15 cellular contexts compared by ENCODE assay signal in genomic region chr2:239229545-239230279, GRCh38.
DNase-seq lines count a peak whose midpoint lies in the region; ATAC-seq and TF ChIP-seq lines count a peak whose summit lies in the region.
"Had no signal": no experiment of that assay in that cellular context is flagged by ENCODE, and none has a peak within 500 bp of the region (broad histone marks: within the 10 kb centered on the region; RNA-seq: fewer than 3 reads in every experiment).

No MANE protein-coding gene starts in this region.

- no peak overlapping the region for H2BK15ac ChIP-seq in neuronal stem cell (ENCODE audit: low read length)

- no peak overlapping the region for H3K14ac ChIP-seq in neuronal stem cell (ENCODE audit: low read length)

- no peak overlapping the region for H3K9ac ChIP-seq in neuronal stem cell (ENCODE audit: low read depth, low read length, poor library complexity)

- H3K4ac ChIP-seq in neuronal stem cell (ENCODE audit: low read length), result no peak overlapping the region

- peak overlapping the region; percentile 95 for H3K27ac Mint-ChIP-seq in activated naive CD4-positive, alpha-beta T cell treated with anti-CD3 and anti-CD28 coated beads, Interleukin-2, amount 10 ng/mL, durations not matched to agents 7 days and 5 days
- peak overlapping the region; percentile 6 for H3K27ac Mint-ChIP-seq in activated naive CD8-positive, alpha-beta T cell treated with anti-CD3 and anti-CD28 coated beads, Interleukin-2, amount 50 U/mL, for 24 hours

- in situ Hi-C loops in transverse colon (cut with MboI; ENCODE audit: low pct_ligation_motif_present in 1 of 4, low pct_unique_long_range_greater_than_20kb in 1 of 4, low sequenced_read_pairs in 3 of 4), result no loop called here

- CTCF ChIA-PET in activated naive CD4-positive, alpha-beta T cell treated with anti-CD3 and anti-CD28 coated beads, Interleukin-2, amount 10 ng/mL, durations not matched to agents 7 days and 5 days (lab: Charles Lee), result interaction anchor here (1.0 to 1.2 kb wide), 2 partner anchors 32 to 46 kb away, joined by 3 read pairs; no protein-coding TSS in a partner anchor

- no peak overlapping the region for H3K18ac ChIP-seq in neuronal stem cell (ENCODE audit: low read length)

- intact Hi-C loops in lower lobe of right lung (cut with DNase I) (no loop called here), transverse colon (cut with DNase I; ENCODE audit: low total_unique reads) (loop anchor here (10.0 kb wide), 1 partner anchor 165 kb away; no protein-coding TSS in a partner anchor)

- H3K4me1 Mint-ChIP-seq in activated naive CD4-positive, alpha-beta T cell treated with anti-CD3 and anti-CD28 coated beads, Interleukin-2, amount 10 ng/mL, durations not matched to agents 7 days and 5 days, result peaks cover 81% of the 10 kb centered on the region
- peaks cover 54% of the 10 kb centered on the region for H3K4me1 Mint-ChIP-seq in activated naive CD8-positive, alpha-beta T cell treated with anti-CD3 and anti-CD28 coated beads, Interleukin-2, amount 50 U/mL, for 24 hours

- H2BK5ac ChIP-seq in neuronal stem cell (ENCODE audit: low read length), result no peak overlapping the region

- no peak for TF ChIP-seq POLR2A in transverse colon (IDR thresholded peaks at IDR 0.05)

- H3K36me3 ChIP-seq in lower lobe of right lung, result no peaks in the 10 kb centered on the region
- H3K36me3 ChIP-seq in transverse colon, result no peaks in the 10 kb centered on the region
- peaks cover 0 to 1% of the 10 kb centered on the region in 2 donors for H3K36me3 ChIP-seq in neuronal stem cell (replicated peaks in 1 of 2; ENCODE audit: control insufficient read depth in 2 of 2, insufficient read depth in 2 of 2, low read length in 2 of 2)
- H3K36me3 ChIP-seq: prostate gland, tibial nerve had no signal

- no peak for ATAC-seq in activated naive CD8-positive, alpha-beta T cell treated with anti-CD3 and anti-CD28 coated beads, Interleukin-2, amount 50 U/mL, for 24 hours
- no peak for ATAC-seq in lower lobe of right lung
- ATAC-seq in GM18498 (IDR thresholded peaks at IDR 0.05; ENCODE audit: unreplicated experiment), result no peak
- ATAC-seq: body of pancreas, mucosa of descending colon had no signal

- TF ChIP-seq EP300 in transverse colon (IDR thresholded peaks at IDR 0.05; ENCODE audit: low read depth), result no peak

- no peak for DNase-seq in activated naive CD4-positive, alpha-beta T cell treated with anti-CD3 and anti-CD28 coated beads, Interleukin-2, amount 10 ng/mL, durations not matched to agents 7 days and 5 days
- no peak for DNase-seq in activated naive CD4-positive, alpha-beta T cell treated with Interleukin-2 at 50 U/mL for 16 hours
- no peak for DNase-seq in activated naive CD8-positive, alpha-beta T cell treated with anti-CD3 and anti-CD28 coated beads, Interleukin-2, amount 50 U/mL, for 24 hours
- no peak for DNase-seq in lower lobe of right lung
- no peak for DNase-seq in transverse colon
- DNase-seq in neuronal stem cell (ENCODE audit: low spot score), result no peak
- no peak for DNase-seq in putamen (ENCODE audit: low spot score)
- DNase-seq: mucosa of descending colon, SIG-M5, T1000 had no signal

- H3K4me1 ChIP-seq in lower lobe of right lung (peaks cover 69% of the 10 kb centered on the region), transverse colon (peaks cover 11 to 44% (median 31%) of the 10 kb centered on the region in 4 donors), neuronal stem cell (ENCODE audit: control insufficient read depth in 2 of 2, insufficient read depth in 1 of 2, low read depth in 1 of 2, low read length in 2 of 2) (peaks cover 2 to 6% of the 10 kb centered on the region in 2 donors)

- no peaks in the 10 kb centered on the region for H3K9me3 Mint-ChIP-seq in activated naive CD4-positive, alpha-beta T cell treated with anti-CD3 and anti-CD28 coated beads, Interleukin-2, amount 10 ng/mL, durations not matched to agents 7 days and 5 days
- H3K9me3 Mint-ChIP-seq in activated naive CD8-positive, alpha-beta T cell treated with anti-CD3 and anti-CD28 coated beads, Interleukin-2, amount 50 U/mL, for 24 hours, result no peaks in the 10 kb centered on the region

- no peak overlapping the region for H2BK12ac ChIP-seq in neuronal stem cell (ENCODE audit: low read length)

- H3K4me3 ChIP-seq in lower lobe of right lung (no peak overlapping the region), transverse colon (no peak overlapping the region), neuronal stem cell (ENCODE audit: low read length in 2 of 2) (no peak overlapping the region)
- H3K4me3 ChIP-seq: body of pancreas, mucosa of descending colon, prostate gland, tibial nerve had no signal

- H3K27ac ChIP-seq in lower lobe of right lung (peak overlapping the region; percentile 66), transverse colon (peak overlapping the region in 3 of 4 donors; percentile 2 to 16 (median 6)), neuronal stem cell (replicated peaks; ENCODE audit: low read length) (no peak overlapping the region)
- H3K27ac ChIP-seq: body of pancreas, prostate gland had no signal

- H3K4me2 ChIP-seq in neuronal stem cell (ENCODE audit: insufficient read depth, low read length, poor library complexity, severe bottlenecking), result no peak overlapping the region

- no peak overlapping the region for H2BK120ac ChIP-seq in neuronal stem cell (ENCODE audit: low read depth, low read length)

- TF ChIP-seq CTCF in lower lobe of right lung (IDR thresholded peaks at IDR 0.05) (no peak), transverse colon (IDR thresholded peaks at IDR 0.05) (no peak)

- H3K79me1 ChIP-seq in neuronal stem cell (ENCODE audit: low read depth, low read length), result peaks cover 7% of the 10 kb centered on the region

- no peak overlapping the region for H4K8ac ChIP-seq in neuronal stem cell (ENCODE audit: low read depth, low read length)

- H3K4me3 Mint-ChIP-seq in activated naive CD4-positive, alpha-beta T cell treated with anti-CD3 and anti-CD28 coated beads, Interleukin-2, amount 10 ng/mL, durations not matched to agents 7 days and 5 days, result no peak overlapping the region
- H3K4me3 Mint-ChIP-seq in activated naive CD8-positive, alpha-beta T cell treated with anti-CD3 and anti-CD28 coated beads, Interleukin-2, amount 50 U/mL, for 24 hours, result no peak overlapping the region
- H3K4me3 Mint-ChIP-seq: activated CD4-positive, alpha-beta T cell treated with anti-CD3 and anti-CD28 coated beads, Interleukin-2, amount 10 ng/mL, durations not matched to agents 7 days and 5 days had no signal

- H3K36me3 Mint-ChIP-seq in activated naive CD4-positive, alpha-beta T cell treated with anti-CD3 and anti-CD28 coated beads, Interleukin-2, amount 10 ng/mL, durations not matched to agents 7 days and 5 days, result peaks cover 36% of the 10 kb centered on the region
- H3K36me3 Mint-ChIP-seq in activated naive CD8-positive, alpha-beta T cell treated with anti-CD3 and anti-CD28 coated beads, Interleukin-2, amount 50 U/mL, for 24 hours (ENCODE audit: low read depth), result peaks cover 1% of the 10 kb centered on the region

- no peak overlapping the region for H4K91ac ChIP-seq in neuronal stem cell (ENCODE audit: low read depth, low read length, poor library complexity)

- H2AFZ ChIP-seq in neuronal stem cell (ENCODE audit: low read length), result no peak overlapping the region

- no peaks in the 10 kb centered on the region for H3K27me3 Mint-ChIP-seq in activated naive CD4-positive, alpha-beta T cell treated with anti-CD3 and anti-CD28 coated beads, Interleukin-2, amount 10 ng/mL, durations not matched to agents 7 days and 5 days
- H3K27me3 Mint-ChIP-seq in activated naive CD8-positive, alpha-beta T cell treated with anti-CD3 and anti-CD28 coated beads, Interleukin-2, amount 50 U/mL, for 24 hours, result no peaks in the 10 kb centered on the region
- H3K27me3 Mint-ChIP-seq: activated CD4-positive, alpha-beta T cell treated with anti-CD3 and anti-CD28 coated beads, Interleukin-2, amount 10 ng/mL, durations not matched to agents 7 days and 5 days had no signal

- WGBS in transverse colon (ENCODE audit: low coverage in 1 of 2), 2 donors, result 78 to 81% methylated on average over 4 to 11 of the region's 11 CpGs
- WGBS in neuronal stem cell (ENCODE audit: extremely low coverage in 2 of 2, insufficient read length in 2 of 2, insufficient replicate concordance in 1 of 2), 2 donors, result no CpG with 5 or more reads among the region's 11 CpGs

- no peak overlapping the region for H2AK5ac ChIP-seq in neuronal stem cell (ENCODE audit: low read depth, low read length)

- H3K9me3 ChIP-seq in lower lobe of right lung (no peaks in the 10 kb centered on the region), transverse colon (no peaks in the 10 kb centered on the region), neuronal stem cell (replicated peaks in 1 of 2; ENCODE audit: control insufficient read depth in 2 of 2, insufficient read depth in 1 of 2, low read depth in 1 of 2, low read length in 2 of 2) (no peaks in the 10 kb centered on the region)
- H3K9me3 ChIP-seq: body of pancreas, mucosa of descending colon, prostate gland, tibial nerve had no signal

- H3K23ac ChIP-seq in neuronal stem cell (ENCODE audit: low read depth, low read length, poor library complexity), result no peak overlapping the region

- no peaks in the 10 kb centered on the region for H3K27me3 ChIP-seq in lower lobe of right lung (ENCODE audit: low read depth)
- H3K27me3 ChIP-seq in transverse colon, result no peaks in the 10 kb centered on the region
- no peaks in the 10 kb centered on the region for H3K27me3 ChIP-seq in neuronal stem cell (ENCODE audit: control insufficient read depth in 3 of 3, insufficient read depth in 3 of 3, low read depth in 1 of 3, low read length in 3 of 3)
- H3K27me3 ChIP-seq: body of pancreas, tibial nerve had no signal
